Comparison of ENCODE assay signal across 33 cellular contexts in the genomic region with DNA sequence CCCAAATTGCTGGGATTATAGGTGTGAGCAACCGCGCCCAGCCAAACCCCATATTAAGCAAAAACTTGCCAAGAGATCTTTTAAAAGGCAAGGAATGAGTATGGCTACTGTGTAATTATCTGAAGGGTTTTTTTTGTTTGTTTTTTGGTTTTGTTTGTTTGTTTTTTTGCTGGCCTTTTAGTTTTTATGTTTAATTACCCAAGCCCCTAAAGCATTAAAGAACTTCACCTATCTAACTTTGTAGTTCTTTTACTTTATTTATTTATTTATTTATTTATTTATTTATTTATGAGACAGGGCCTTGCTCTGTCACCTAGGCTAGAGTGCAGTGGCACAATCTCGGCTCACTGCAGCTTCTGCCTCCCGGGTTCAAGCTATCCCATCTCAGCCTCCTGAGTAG.
"Had no signal": no experiment of that assay in that cellular context is flagged by ENCODE, and none has a peak within 500 bp of the region (broad histone marks: within the 10 kb centered on the region; RNA-seq: fewer than 3 reads in every experiment).

No MANE protein-coding gene starts in this region.

- H3K4me3 ChIP-seq: body of pancreas, breast epithelium, PC-9 had no signal

- FAIRE-seq: astrocyte, RCC 7860 had no signal

- H3K27ac ChIP-seq: body of pancreas, breast epithelium, PC-9, RWPE1 had no signal

- H3K4me2 ChIP-seq: PC-9 had no signal

- H3K27me3 ChIP-seq: body of pancreas, breast epithelium had no signal

- H3K9me3 Mint-ChIP-seq: activated CD4-positive, alpha-beta T cell treated with anti-CD3 and anti-CD28 coated beads, Interleukin-2, amount 10 ng/mL, durations not matched to agents 7 days and 5 days; activated naive CD4-positive, alpha-beta T cell treated with anti-CD3 and anti-CD28 coated beads, Interleukin-2, amount 50 U/mL, for 24 hours; activated naive CD8-positive, alpha-beta T cell treated with anti-CD3 and anti-CD28 coated beads, Interleukin-2, amount 10 ng/mL, durations not matched to agents 7 days and 5 days; activated T-cell treated with anti-CD3 and anti-CD28 coated beads, Interleukin-2, amount 50 U/mL, for 24 hours; activated T-helper 2 cell treated with anti-CD3 and anti-CD28 coated beads, Interferon-gamma antibody, Interleukin-2, Interleukin-4, amounts not matched to agents 10 μg/mL and 5 μg/mL and 100 μg/mL, durations not matched to agents 14 hours and 24 hours and 36 hours had no signal

- H3K36me3 ChIP-seq: breast epithelium had no signal

- H3K4me1 ChIP-seq: breast epithelium had no signal

- H2AFZ ChIP-seq: PC-9 had no signal

- H3K27me3 Mint-ChIP-seq: activated CD4-positive, alpha-beta T cell treated with anti-CD3 and anti-CD28 coated beads for 36 hours; activated CD4-positive, alpha-beta T cell treated with anti-CD3 and anti-CD28 coated beads, Interleukin-2, amount 10 ng/mL, durations not matched to agents 7 days and 5 days; activated naive CD4-positive, alpha-beta T cell treated with anti-CD3 and anti-CD28 coated beads, Interleukin-2, amount 50 U/mL, for 24 hours; activated naive CD8-positive, alpha-beta T cell treated with anti-CD3 and anti-CD28 coated beads, Interleukin-2, amount 10 ng/mL, durations not matched to agents 7 days and 5 days; activated T-cell treated with anti-CD3 and anti-CD28 coated beads, Interleukin-2, amount 50 U/mL, for 24 hours had no signal

- H3K27ac Mint-ChIP-seq: activated CD4-positive, alpha-beta T cell treated with anti-CD3 and anti-CD28 coated beads for 36 hours; activated CD4-positive, alpha-beta T cell treated with anti-CD3 and anti-CD28 coated beads, Interleukin-2, amount 10 ng/mL, durations not matched to agents 7 days and 5 days; activated CD8-positive, alpha-beta T cell treated with anti-CD3 and anti-CD28 coated beads, Interleukin-2, amount 10 ng/mL, durations not matched to agents 7 days and 5 days; activated naive CD8-positive, alpha-beta T cell treated with anti-CD3 and anti-CD28 coated beads, Interleukin-2, amount 10 ng/mL, durations not matched to agents 7 days and 5 days; activated T-helper 2 cell treated with anti-CD3 and anti-CD28 coated beads, Interferon-gamma antibody, Interleukin-2, Interleukin-4, amounts not matched to agents 10 μg/mL and 5 μg/mL and 100 μg/mL, durations not matched to agents 14 hours and 24 hours and 36 hours had no signal

- DNase-seq: activated CD4-positive, alpha-beta T cell treated with anti-CD3 and anti-CD28 coated beads for 36 hours; activated CD4-positive, alpha-beta T cell treated with anti-CD3 and anti-CD28 coated beads, Interleukin-2, amount 10 ng/mL, durations not matched to agents 7 days and 5 days; activated CD4-positive, alpha-beta T cell treated with anti-CD3 and anti-CD28 coated beads, Interleukin-2, amount 50 U/mL, for 48 hours; activated CD8-positive, alpha-beta T cell treated with anti-CD3 and anti-CD28 coated beads, Interleukin-2, amount 10 ng/mL, durations not matched to agents 7 days and 5 days; activated gamma-delta T cell; activated naive CD4-positive, alpha-beta T cell treated with Interleukin-2 at 50 U/mL for 16 hours; activated naive CD8-positive, alpha-beta T cell treated with anti-CD3 and anti-CD28 coated beads, Interleukin-2, amount 10 ng/mL, durations not matched to agents 7 days and 5 days; activated T-cell treated with anti-CD3 and anti-CD28 coated beads, Interleukin-2, amount 50 U/mL, for 24 hours; amygdala; body of pancreas; cortex of kidney; NCI-H1105; NCI-H1417 treated with DMSO at 0.1 percent for 48 hours; NCI-H1694; NCI-H1930; NCI-H2081 treated with DMSO at 0.1 percent for 48 hours; NCI-H226; NCI-H446 treated with DMSO at 0.1 percent for 48 hours; NCI-H524; PC-9; SIG-M5; SW 1271; T-helper 1 cell; T1000 had no signal

- H3K4me3 Mint-ChIP-seq: activated CD4-positive, alpha-beta T cell treated with anti-CD3 and anti-CD28 coated beads for 36 hours; activated CD4-positive, alpha-beta T cell treated with anti-CD3 and anti-CD28 coated beads, Interleukin-2, amount 10 ng/mL, durations not matched to agents 7 days and 5 days; activated CD8-positive, alpha-beta T cell treated with anti-CD3 and anti-CD28 coated beads, Interleukin-2, amount 10 ng/mL, durations not matched to agents 7 days and 5 days; activated naive CD4-positive, alpha-beta T cell treated with anti-CD3 and anti-CD28 coated beads, Interleukin-2, amount 50 U/mL, for 24 hours; activated naive CD8-positive, alpha-beta T cell treated with anti-CD3 and anti-CD28 coated beads, Interleukin-2, amount 10 ng/mL, durations not matched to agents 7 days and 5 days; activated T-cell treated with anti-CD3 and anti-CD28 coated beads, Interleukin-2, amount 50 U/mL, for 24 hours had no signal

- ATAC-seq: activated CD4-positive, alpha-beta T cell treated with anti-CD3 and anti-CD28 coated beads for 36 hours; activated CD4-positive, CD25-positive, alpha-beta regulatory T cell treated with anti-CD3 and anti-CD28 coated beads, Interleukin-2, amount 50 U/mL, for 24 hours; activated CD8-positive, alpha-beta T cell treated with anti-CD3 and anti-CD28 coated beads, Interleukin-2, amount 10 ng/mL, durations not matched to agents 7 days and 5 days; body of pancreas; Right ventricle myocardium inferior; SK-N-SH treated with all-trans-retinoic acid at 6 μM for 48 hours had no signal

- H3K9me3 ChIP-seq: body of pancreas, breast epithelium had no signal
